Comparison of ENCODE assay signal across 20 cellular contexts in the genomic region with DNA sequence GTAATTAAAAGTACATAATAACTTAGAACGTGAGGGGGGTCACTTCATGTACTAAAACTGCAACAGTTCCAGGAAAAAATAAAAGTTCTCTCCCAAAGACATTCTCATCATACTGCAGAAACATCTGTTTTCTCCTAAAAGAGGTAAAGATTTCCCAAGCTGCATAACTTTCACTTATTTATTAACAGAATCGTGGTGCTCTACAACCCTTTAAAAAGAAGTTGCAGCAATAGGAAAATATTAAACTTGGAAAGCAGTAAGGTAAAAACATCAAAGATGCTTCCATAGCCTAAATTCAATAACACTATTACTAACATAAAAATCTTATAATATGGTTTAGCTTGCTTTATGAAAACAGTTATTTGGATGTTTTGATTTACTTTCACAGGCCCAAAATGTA. TPM values are rescaled to one million over a fixed set of nuclear protein-coding genes. Genes with fewer than 3 reads are reported as not detected.
DNase-seq lines count a peak whose midpoint lies in the region; ATAC-seq, FAIRE-seq and TF ChIP-seq lines count a peak whose summit lies in the region.
"Had no signal": no experiment of that assay in that cellular context is flagged by ENCODE, and none has a peak within 500 bp of the region (broad histone marks: within the 10 kb centered on the region; RNA-seq: fewer than 3 reads in every experiment).

No MANE protein-coding gene starts in this region.

- H3K4me1 Mint-ChIP-seq in nephron (no peaks in the 10 kb centered on the region), glutamatergic neuron (ENCODE audit: low read depth, unreplicated experiment) (peaks cover 3% of the 10 kb centered on the region)
- H3K4me1 Mint-ChIP-seq in activated CD8-positive, alpha-beta T cell treated with anti-CD3 and anti-CD28 coated beads for 36 hours (ENCODE audit: low read depth): peaks cover 5% of the 10 kb centered on the region
- H3K4me1 Mint-ChIP-seq in stimulated activated naive CD8-positive, alpha-beta T cell treated with anti-CD3 and anti-CD28 coated beads, Interleukin-15, amount 100 ng/mL, for 72 hours: peaks cover 7% of the 10 kb centered on the region

- no peaks in the 10 kb centered on the region for H3K79me2 ChIP-seq in HepG2 (ENCODE audit: insufficient read depth, low read length)

- no peak for TF ChIP-seq POLR2A in HepG2 (IDR thresholded peaks at IDR 0.05; ENCODE audit: insufficient read depth in 1 of 2, low read depth in 2 of 2, low read length in 2 of 2)

- H3K9ac ChIP-seq in liver (ENCODE audit: low read depth in 1 of 2, low read length in 2 of 2) (no peak overlapping the region), HepG2 (ENCODE audit: insufficient read depth, low read depth, low read length) (no peak overlapping the region)
- H3K9ac ChIP-seq: BLaER1 treated with 17β-estradiol and CSF1 and Interleukin-3, amounts not matched to agents 10 nM and 100 nM had no signal

- in situ Hi-C loops in HepG2 (cut with HindIII; ENCODE audit: extremely low pct_ligation_motif_present, low pct_unique_long_range_greater_than_20kb): no loop called here

- DNase-seq in HepG2 (ENCODE audit: low spot score) (no peak), glutamatergic neuron (no peak)
- DNase-seq in activated CD8-positive, alpha-beta T cell treated with anti-CD3 and anti-CD28 coated beads for 36 hours: no peak
- no peak for DNase-seq in stimulated activated naive CD8-positive, alpha-beta T cell treated with anti-CD3 and anti-CD28 coated beads, Interleukin-15, amount 100 ng/mL, for 72 hours
- DNase-seq: 8988T; CD8-positive, alpha-beta T cell; DMS 273 treated with DMSO at 0.1 percent for 48 hours; DMS53; DND-41; EL; GOT3; H7; HFFc6 had no signal

- H3K36me3 Mint-ChIP-seq in nephron (ENCODE audit: low read depth) (peaks cover 28% of the 10 kb centered on the region), glutamatergic neuron (ENCODE audit: unreplicated experiment) (no peaks in the 10 kb centered on the region)
- peaks cover 7% of the 10 kb centered on the region for H3K36me3 Mint-ChIP-seq in activated CD8-positive, alpha-beta T cell treated with anti-CD3 and anti-CD28 coated beads for 36 hours (ENCODE audit: low read depth)

- H3K4me3 ChIP-seq in liver (ENCODE audit: low read depth in 1 of 3, low read length in 3 of 3): no peak overlapping the region
- H3K4me3 ChIP-seq in HepG2 (replicated peaks in 1 of 3; ENCODE audit: insufficient read depth in 1 of 3, low read depth in 2 of 3, low read length in 3 of 3): no peak overlapping the region
- H3K4me3 ChIP-seq: BLaER1 treated with 17β-estradiol and CSF1 and Interleukin-3, amounts not matched to agents 10 nM and 100 nM; GM12878 had no signal

- H3K4me1 ChIP-seq in liver (ENCODE audit: control insufficient read depth in 4 of 4, insufficient read depth in 4 of 4, low read length in 3 of 4) (peaks cover 0 to 16% (median 12%) of the 10 kb centered on the region in 4 donors), HepG2 (ENCODE audit: insufficient read depth, low read length) (peaks cover 4% of the 10 kb centered on the region; the same call in 1 of the 2 replicates)
- H3K4me1 ChIP-seq: BLaER1 treated with 17β-estradiol and CSF1 and Interleukin-3, amounts not matched to agents 10 nM and 100 nM had no signal

- H3K27ac Mint-ChIP-seq in nephron (peak overlapping the region in 2 of 3 experiments; percentile 17 to 28), glutamatergic neuron (ENCODE audit: unreplicated experiment) (no peak overlapping the region)
- no peak overlapping the region for H3K27ac Mint-ChIP-seq in activated CD8-positive, alpha-beta T cell treated with anti-CD3 and anti-CD28 coated beads for 36 hours
- H3K27ac Mint-ChIP-seq in stimulated activated naive CD8-positive, alpha-beta T cell treated with anti-CD3 and anti-CD28 coated beads, Interleukin-15, amount 100 ng/mL, for 72 hours: no peak overlapping the region
- H3K27ac Mint-ChIP-seq: B cell; CD8-positive, alpha-beta T cell; HFFc6 had no signal

- H2AFZ ChIP-seq in HepG2 (ENCODE audit: low read length): no peak overlapping the region

- TF ChIP-seq CTCF in liver (IDR thresholded peaks at IDR 0.05; ENCODE audit: low read depth, low read length, missing input control): no peak
- TF ChIP-seq CTCF in HepG2 (CRISPR knock-in tag; IDR thresholded peaks at IDR 0.05): no peak
- no peak for TF ChIP-seq CTCF in nephron (IDR thresholded peaks at IDR 0.05; ENCODE audit: unreplicated experiment in 3 of 3)
- TF ChIP-seq CTCF in activated CD8-positive, alpha-beta T cell treated with anti-CD3 and anti-CD28 coated beads for 36 hours (IDR thresholded peaks at IDR 0.05): no peak
- TF ChIP-seq CTCF in glutamatergic neuron (IDR thresholded peaks at IDR 0.05; ENCODE audit: partially characterized antibody, unreplicated experiment): no peak

- intact Hi-C loops in HepG2 (cut with micrococcal nuclease; ENCODE audit: unreplicated experiment): no loop called here
- intact Hi-C loops in activated CD8-positive, alpha-beta T cell treated with anti-CD3 and anti-CD28 coated beads for 36 hours (cut with micrococcal nuclease): no loop called here

- peak in 1 of 2 donors; percentile 13 for TF ChIP-seq RAD21 in liver (IDR thresholded peaks at IDR 0.05)
- TF ChIP-seq RAD21 in HepG2 (CRISPR knock-in tag; IDR thresholded peaks at IDR 0.05): no peak

- no peak overlapping the region for H3K4me2 ChIP-seq in HepG2 (ENCODE audit: low read depth, low read length)
- H3K4me2 ChIP-seq: BLaER1 treated with 17β-estradiol and CSF1 and Interleukin-3, amounts not matched to agents 10 nM and 100 nM had no signal

- no TSS peak for BruUV-seq in HepG2 (replicated peaks; lab: Mats Ljungman, UMichigan)

- FAIRE-seq in HepG2 (lab: Jason Lieb, UNC) (no peak), colon (lab: Jason Lieb, UNC) (peak; percentile 5)
- FAIRE-seq: GM12878 had no signal

- ATAC-seq in HepG2: no peak
- ATAC-seq in activated CD8-positive, alpha-beta T cell treated with anti-CD3 and anti-CD28 coated beads for 36 hours: no peak
- ATAC-seq in stimulated activated naive CD8-positive, alpha-beta T cell treated with anti-CD3 and anti-CD28 coated beads, Interleukin-15, amount 100 ng/mL, for 72 hours: no peak
- ATAC-seq: CD8-positive, alpha-beta T cell; GM12878; HCT116 had no signal

- CTCF ChIA-PET in HepG2 (lab: Yijun Ruan, JAX; ENCODE audit: low intra/inter-chr PET ratio, low total read pairs): no interaction called here
- CTCF ChIA-PET in activated CD8-positive, alpha-beta T cell treated with anti-CD3 and anti-CD28 coated beads for 36 hours (lab: Charles Lee): no interaction called here

- no peaks in the 10 kb centered on the region for H4K20me1 ChIP-seq in HepG2 (ENCODE audit: insufficient read depth, low read length)
- H4K20me1 ChIP-seq: BLaER1 treated with 17β-estradiol and CSF1 and Interleukin-3, amounts not matched to agents 10 nM and 100 nM had no signal

- H3K36me3 ChIP-seq in liver (ENCODE audit: control insufficient read depth in 4 of 4, insufficient read depth in 3 of 4, low read depth in 1 of 4, low read length in 3 of 4) (peaks cover 2 to 22% (median 11%) of the 10 kb centered on the region in 4 donors), HepG2 (replicated peaks in 1 of 2; ENCODE audit: control insufficient read depth in 1 of 2, insufficient read depth in 2 of 2, low read length in 2 of 2) (peaks cover 3 to 25% of the 10 kb centered on the region in 2 experiments; a peak in 3 of 5 replicates)

- POLR2A ChIA-PET in HepG2 (lab: Yijun Ruan, JAX): no interaction called here
- POLR2A ChIA-PET in activated CD8-positive, alpha-beta T cell treated with anti-CD3 and anti-CD28 coated beads for 36 hours (lab: Charles Lee): no interaction called here

- H3K27ac ChIP-seq in liver (ENCODE audit: low read depth in 1 of 2, low read length in 2 of 2) (no peak overlapping the region), HepG2 (ENCODE audit: extremely low read length, insufficient read depth, low read length) (no peak overlapping the region)
- H3K27ac ChIP-seq: BLaER1 treated with 17β-estradiol and CSF1 and Interleukin-3, amounts not matched to agents 10 nM and 100 nM had no signal

- H3K9me3 ChIP-seq in liver (ENCODE audit: control insufficient read depth in 4 of 4, low read length in 3 of 4): no peaks in the 10 kb centered on the region
- H3K9me3 ChIP-seq in HepG2 (ENCODE audit: low read length): no peaks in the 10 kb centered on the region
- H3K9me3 ChIP-seq: BLaER1 treated with 17β-estradiol and CSF1 and Interleukin-3, amounts not matched to agents 10 nM and 100 nM had no signal

- WGBS in liver: 30% methylated on average over 2 of the region's 2 CpGs
- whole genome bisulfite sequencing in HepG2 (ENCODE audit: low lambda C conversion rate): 88% methylated on average over 2 of the region's 2 CpGs

- no peaks in the 10 kb centered on the region for H3K27me3 Mint-ChIP-seq in nephron (ENCODE audit: low read depth)
- H3K27me3 Mint-ChIP-seq in activated CD8-positive, alpha-beta T cell treated with anti-CD3 and anti-CD28 coated beads for 36 hours: no peaks in the 10 kb centered on the region
- no peaks in the 10 kb centered on the region for H3K27me3 Mint-ChIP-seq in stimulated activated naive CD8-positive, alpha-beta T cell treated with anti-CD3 and anti-CD28 coated beads, Interleukin-15, amount 100 ng/mL, for 72 hours
- H3K27me3 Mint-ChIP-seq in glutamatergic neuron (ENCODE audit: unreplicated experiment): no peaks in the 10 kb centered on the region
- H3K27me3 Mint-ChIP-seq: B cell had no signal

- H3K27me3 ChIP-seq in liver (ENCODE audit: control insufficient read depth in 4 of 4, insufficient read depth in 4 of 4, low read length in 3 of 4) (no peaks in the 10 kb centered on the region), HepG2 (ENCODE audit: control insufficient read depth in 1 of 2, insufficient read depth in 2 of 2, low read length in 2 of 2) (no peaks in the 10 kb centered on the region)
- H3K27me3 ChIP-seq: BLaER1 treated with 17β-estradiol and CSF1 and Interleukin-3, amounts not matched to agents 10 nM and 100 nM had no signal

- H3K4me3 Mint-ChIP-seq in nephron (no peak overlapping the region), glutamatergic neuron (ENCODE audit: unreplicated experiment) (no peak overlapping the region)
- no peak overlapping the region for H3K4me3 Mint-ChIP-seq in activated CD8-positive, alpha-beta T cell treated with anti-CD3 and anti-CD28 coated beads for 36 hours
- no peak overlapping the region for H3K4me3 Mint-ChIP-seq in stimulated activated naive CD8-positive, alpha-beta T cell treated with anti-CD3 and anti-CD28 coated beads, Interleukin-15, amount 100 ng/mL, for 72 hours
- H3K4me3 Mint-ChIP-seq: B cell; CD8-positive, alpha-beta T cell; HFFc6 had no signal

- TF ChIP-seq EP300 in HepG2 (IDR thresholded peaks at IDR 0.05; ENCODE audit: low read depth in 2 of 2, low read length in 2 of 2) (no peak), HepG2 (CRISPR knock-in tag; IDR thresholded peaks at IDR 0.05; ENCODE audit: borderline replicate concordance) (no peak)

- no peaks in the 10 kb centered on the region for H3K9me3 Mint-ChIP-seq in nephron
- no peaks in the 10 kb centered on the region for H3K9me3 Mint-ChIP-seq in activated CD8-positive, alpha-beta T cell treated with anti-CD3 and anti-CD28 coated beads for 36 hours
- H3K9me3 Mint-ChIP-seq in stimulated activated naive CD8-positive, alpha-beta T cell treated with anti-CD3 and anti-CD28 coated beads, Interleukin-15, amount 100 ng/mL, for 72 hours: no peaks in the 10 kb centered on the region
- H3K9me3 Mint-ChIP-seq in glutamatergic neuron (ENCODE audit: unreplicated experiment): no peaks in the 10 kb centered on the region
- H3K9me3 Mint-ChIP-seq: CD8-positive, alpha-beta T cell; HFFc6 had no signal

RNA-seq across cellular contexts. Expression of a gene that starts 23.3 kb away (rescaled TPM):
- 10 to 100 TPM; 11.4 to 15.7 TPM for total RNA-seq in liver
- polyA plus RNA-seq in liver: 1 to 10 TPM; 3.2 to 4.6 TPM
- 9.2 and 9.7 TPM in 2 replicates for total RNA-seq in HepG2 (2016; rRNA removed; fragmentation: Illumina TruSeq; extraction: Trizol)
- total RNA-seq in HepG2 (2016; cell fraction: cytosol; rRNA removed; fragmentation: Illumina TruSeq; extraction: Trizol; ENCODE audit: low read depth): 11.3 and 12.0 TPM in 2 replicates
- 8.9 and 9.0 TPM in 2 replicates for total RNA-seq in HepG2 (2016; cell fraction: insoluble cytoplasmic fraction; rRNA removed; fragmentation: Illumina TruSeq; extraction: Trizol)
- 11.4 and 13.4 TPM in 2 replicates for total RNA-seq in HepG2 (2016; cell fraction: membrane; rRNA removed; fragmentation: Illumina TruSeq; extraction: Trizol)
- total RNA-seq in HepG2 (2016; cell fraction: nucleus; rRNA removed; fragmentation: Illumina TruSeq; extraction: Trizol): 9.7 and 11.2 TPM in 2 replicates
- 2.9 and 3.0 TPM in 2 replicates for polyA plus RNA-seq in HepG2 (2011; rRNA removed)
- 1.4 and 2.1 TPM in 2 replicates for polyA plus RNA-seq in HepG2 (2011; cell fraction: cytosol; rRNA removed)
- polyA plus RNA-seq in HepG2 (2011; cell fraction: nucleus; rRNA removed): 2.9 and 3.1 TPM in 2 replicates
- polyA plus RNA-seq in HepG2 (2012): 3.4 and 3.8 TPM in 2 replicates
- polyA plus RNA-seq in HepG2 (2016; cell fraction: cytosol; fragmentation: Illumina TruSeq; extraction: Trizol; ENCODE audit: low read depth): 1.1 and 2.3 TPM in 2 replicates
- polyA plus RNA-seq in HepG2 (2016; cell fraction: insoluble cytoplasmic fraction; fragmentation: Illumina TruSeq; extraction: Trizol; ENCODE audit: low read depth): 5.2 and 5.9 TPM in 2 replicates
- 2.8 and 3.9 TPM in 2 replicates for polyA plus RNA-seq in HepG2 (2016; cell fraction: membrane; fragmentation: Illumina TruSeq; extraction: Trizol; ENCODE audit: low read depth)
- 5.8 TPM in 2 replicates for polyA plus RNA-seq in HepG2 (2016; cell fraction: nucleus; fragmentation: Illumina TruSeq; extraction: Trizol; ENCODE audit: insufficient read depth, low read depth)
- 2.7 and 4.3 TPM in 2 replicates for polyA minus RNA-seq in HepG2 (2011; rRNA and poly(A)+ RNA removed; ENCODE audit: low replicate concordance)
- 2.9 and 4.4 TPM in 2 replicates for polyA minus RNA-seq in HepG2 (2011; cell fraction: cytosol; rRNA and poly(A)+ RNA removed)
- 16.7 and 17.5 TPM in 2 replicates for polyA minus RNA-seq in HepG2 (2011; cell fraction: nucleus; rRNA and poly(A)+ RNA removed)
- 10 to 100 TPM; 11.5 to 13.5 TPM for total RNA-seq in activated CD8-positive, alpha-beta T cell treated with anti-CD3 and anti-CD28 coated beads for 36 hours
- total RNA-seq in glutamatergic neuron (ENCODE audit: unreplicated experiment): 33.0 TPM

Comparison
In these comparisons a context has a peak if more than half of its experiments do, and no peak if none do; other contexts are left out.
1. H3K27ac Mint-ChIP-seq: peak in nephron (2 of 3); none in activated CD8-positive, alpha-beta T cell treated with anti-CD3 and anti-CD28 coated beads for 36 hours (single experiment), stimulated activated naive CD8-positive, alpha-beta T cell treated with anti-CD3 and anti-CD28 coated beads, Interleukin-15, amount 100 ng/mL, for 72 hours (0 of 2) and glutamatergic neuron (single experiment).